ENCODE assay signal across 13 cellular contexts in the genomic region with DNA sequence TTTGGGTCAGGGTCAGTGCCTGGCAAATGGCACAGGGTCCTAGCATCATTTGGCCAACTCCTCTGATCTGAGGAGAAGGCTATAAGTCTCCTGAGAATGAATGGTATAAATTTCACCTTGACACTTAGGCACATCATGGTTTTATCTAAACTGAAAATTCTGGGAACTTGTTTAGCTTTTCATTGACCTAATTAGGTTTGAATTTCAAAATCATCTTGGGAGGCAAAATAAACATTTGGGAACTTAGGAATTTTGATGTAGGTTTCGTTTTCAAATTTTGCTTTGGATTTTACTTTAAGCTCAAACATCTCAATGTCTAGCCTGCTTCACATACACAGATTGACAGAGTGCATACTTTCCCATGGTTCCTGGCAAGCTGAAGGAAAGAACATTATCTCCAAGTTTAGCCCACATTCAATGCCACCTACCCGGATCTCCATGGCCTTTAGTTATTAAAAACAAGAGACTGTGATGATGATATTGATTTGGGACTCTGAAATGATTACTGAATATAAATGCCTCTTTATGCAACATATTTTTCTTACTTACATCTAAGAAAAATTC.
"Had no signal": no experiment of that assay in that cellular context is flagged by ENCODE, and none has a peak within 500 bp of the region (broad histone marks: within the 10 kb centered on the region; RNA-seq: fewer than 3 reads in every experiment).

No MANE protein-coding gene starts in this region.

- H3K4me3 ChIP-seq: dorsolateral prefrontal cortex, esophagus muscularis mucosa had no signal

- H3K27me3 ChIP-seq: dorsolateral prefrontal cortex, esophagus muscularis mucosa had no signal

- H3K9me3 Mint-ChIP-seq: activated naive CD4-positive, alpha-beta T cell treated with anti-CD3 and anti-CD28 coated beads, Interleukin-2, amount 50 U/mL, for 72 hours had no signal

- H3K9me3 ChIP-seq: esophagus muscularis mucosa had no signal

- H3K27ac ChIP-seq: dorsolateral prefrontal cortex had no signal

- H3K27ac Mint-ChIP-seq: activated naive CD4-positive, alpha-beta T cell treated with anti-CD3 and anti-CD28 coated beads, Interleukin-2, amount 50 U/mL, for 72 hours had no signal

- ATAC-seq: activated naive CD4-positive, alpha-beta T cell treated with anti-CD3 and anti-CD28 coated beads, Interleukin-2, amount 50 U/mL, for 72 hours had no signal

- DNase-seq: activated CD4-positive, alpha-beta T cell treated with anti-CD3 and anti-CD28 coated beads, Interleukin-2, amount 50 U/mL, for 4 hours; activated CD4-positive, CD25-positive, alpha-beta regulatory T cell treated with anti-CD3 and anti-CD28 coated beads, Interleukin-2, amount 50 U/mL, for 72 hours; activated effector memory CD4-positive, alpha-beta T cell treated with Interleukin-2 at 50 U/mL for 16 hours; activated T-cell treated with anti-CD3 and anti-CD28 coated beads, Interleukin-2, amount 50 U/mL, for 1 hour; amygdala; cerebellar nuclear complex; dorsolateral prefrontal cortex; retina; small intestine; stimulated activated naive CD4-positive, alpha-beta T cell treated with Interleukin-2 at 50 U/mL for 16 hours; trophoblast cell had no signal

- H3K36me3 Mint-ChIP-seq: activated naive CD4-positive, alpha-beta T cell treated with anti-CD3 and anti-CD28 coated beads, Interleukin-2, amount 50 U/mL, for 72 hours had no signal
